ENCODE assay signal across 10 cellular contexts in genomic region chr1:38003261-38004250, GRCh38. TPM values are rescaled to one million over a fixed set of nuclear protein-coding genes. Genes with fewer than 3 reads are reported as not detected.
DNase-seq lines count a peak whose midpoint lies in the region; ATAC-seq, FAIRE-seq and TF ChIP-seq lines count a peak whose summit lies in the region.
"Had no signal": no experiment of that assay in that cellular context is flagged by ENCODE, and none has a peak within 500 bp of the region (broad histone marks: within the 10 kb centered on the region; RNA-seq: fewer than 3 reads in every experiment).

No MANE protein-coding gene starts in this region.

- DNase-seq in NCI-H82 (lab: John Stamatoyannopoulos, UW) (peak; percentile 35), NCI-H82 treated with DMSO at 0.1 percent for 48 hours (lab: John Stamatoyannopoulos, UW; ENCODE audit: unreplicated experiment) (no peak), GM10266 (ENCODE audit: extremely low spot score) (no peak), H54 (ENCODE audit: insufficient read length, low spot score) (no peak)
- no peak for DNase-seq in stimulated activated naive CD8-positive, alpha-beta T cell treated with anti-CD3 and anti-CD28 coated beads, Interleukin-15, amount 100 ng/mL, for 72 hours
- DNase-seq in stimulated activated naive CD4-positive, alpha-beta T cell treated with Interleukin-2 at 50 U/mL for 16 hours (lab: John Stamatoyannopoulos, UW), result no peak

- H3K36me3 ChIP-seq in iPS-18a (ENCODE audit: control insufficient read depth, low read depth, low read length), result peaks cover 6% of the 10 kb centered on the region

- peak overlapping the region; percentile 75 for H3K4me3 ChIP-seq in iPS-18a (ENCODE audit: low read length)

- peak overlapping the region; percentile 74 for H3K27ac Mint-ChIP-seq in activated T-helper 17 cell treated with anti-CD3 and anti-CD28 coated beads, Interleukin-2, amount 50 U/mL, for 72 hours
- H3K27ac Mint-ChIP-seq in stimulated activated naive CD8-positive, alpha-beta T cell treated with anti-CD3 and anti-CD28 coated beads, Interleukin-15, amount 100 ng/mL, for 72 hours, result peak overlapping the region; percentile 91 to 96

- H3K36me3 Mint-ChIP-seq in activated T-helper 17 cell treated with anti-CD3 and anti-CD28 coated beads, Interleukin-2, amount 50 U/mL, for 72 hours (ENCODE audit: low read depth), result peaks cover 16% of the 10 kb centered on the region

- peaks cover 47% of the 10 kb centered on the region for H3K4me1 ChIP-seq in iPS-18a (ENCODE audit: control insufficient read depth, low read depth, low read length)

- H3K4me1 Mint-ChIP-seq in activated T-helper 17 cell treated with anti-CD3 and anti-CD28 coated beads, Interleukin-2, amount 50 U/mL, for 72 hours, result peaks cover 18% of the 10 kb centered on the region
- H3K4me1 Mint-ChIP-seq in stimulated activated naive CD8-positive, alpha-beta T cell treated with anti-CD3 and anti-CD28 coated beads, Interleukin-15, amount 100 ng/mL, for 72 hours, result peaks cover 66% of the 10 kb centered on the region

- peaks cover 4% of the 10 kb centered on the region for H3K27me3 Mint-ChIP-seq in activated T-helper 17 cell treated with anti-CD3 and anti-CD28 coated beads, Interleukin-2, amount 50 U/mL, for 72 hours
- no peaks in the 10 kb centered on the region for H3K27me3 Mint-ChIP-seq in stimulated activated naive CD8-positive, alpha-beta T cell treated with anti-CD3 and anti-CD28 coated beads, Interleukin-15, amount 100 ng/mL, for 72 hours

- H3K9me3 Mint-ChIP-seq in activated T-helper 17 cell treated with anti-CD3 and anti-CD28 coated beads, Interleukin-2, amount 50 U/mL, for 72 hours, result no peaks in the 10 kb centered on the region
- no peaks in the 10 kb centered on the region for H3K9me3 Mint-ChIP-seq in stimulated activated naive CD8-positive, alpha-beta T cell treated with anti-CD3 and anti-CD28 coated beads, Interleukin-15, amount 100 ng/mL, for 72 hours

- H3K27me3 ChIP-seq in iPS-18a (ENCODE audit: control insufficient read depth, insufficient read depth, low read length), result peaks cover 8% of the 10 kb centered on the region

- TF ChIP-seq POLR2A in H54 (IDR thresholded peaks at IDR 0.05; ENCODE audit: low read depth, low read length), result no peak

- no peak overlapping the region for H3K27ac ChIP-seq in iPS-18a (ENCODE audit: low read length)

- ATAC-seq in activated T-helper 17 cell treated with anti-CD3 and anti-CD28 coated beads, Interleukin-2, amount 50 U/mL, for 72 hours (replicated peaks), result no peak
- ATAC-seq in stimulated activated naive CD8-positive, alpha-beta T cell treated with anti-CD3 and anti-CD28 coated beads, Interleukin-15, amount 100 ng/mL, for 72 hours, result no peak
- ATAC-seq: left colon had no signal

- no peak for TF ChIP-seq CTCF in GM10266 (IDR thresholded peaks at IDR 0.05; ENCODE audit: control insufficient read depth, insufficient read depth, low read depth, missing control alignments)

- H3K9me3 ChIP-seq in iPS-18a (ENCODE audit: control insufficient read depth, low read depth, low read length), result no peaks in the 10 kb centered on the region

- H3K4me3 Mint-ChIP-seq in activated T-helper 17 cell treated with anti-CD3 and anti-CD28 coated beads, Interleukin-2, amount 50 U/mL, for 72 hours, result peak overlapping the region; percentile 85
- H3K4me3 Mint-ChIP-seq in stimulated activated naive CD8-positive, alpha-beta T cell treated with anti-CD3 and anti-CD28 coated beads, Interleukin-15, amount 100 ng/mL, for 72 hours, result peak overlapping the region; percentile 87

- no peak for FAIRE-seq in H54 (lab: Jason Lieb, UNC)
- FAIRE-seq: A204.1 had no signal

- H3K9ac ChIP-seq in iPS-18a (ENCODE audit: low read length), result peak overlapping the region; percentile 52

RNA-seq across cellular contexts. Expression of gene FHL3, which starts 1.8 kb away (rescaled TPM):
- 10 to 100 TPM in 1 of 2 donors, 1 to 10 TPM in 1; 8.6 to 15.5 TPM for total RNA-seq in activated T-helper 17 cell treated with anti-CD3 and anti-CD28 coated beads, Interleukin-2, amount 50 U/mL, for 72 hours

RNA-seq across cellular contexts. Expression of gene UTP11, which starts 9.0 kb away (rescaled TPM):
- 10 to 100 TPM; 41.1 to 60.8 TPM for total RNA-seq in activated T-helper 17 cell treated with anti-CD3 and anti-CD28 coated beads, Interleukin-2, amount 50 U/mL, for 72 hours

RNA-seq across cellular contexts. Expression of gene SF3A3, which starts 13.7 kb away (rescaled TPM):
- 100 to 1,000 TPM in 1 of 2 donors, 10 to 100 TPM in 1; 77.5 to 129 TPM for total RNA-seq in activated T-helper 17 cell treated with anti-CD3 and anti-CD28 coated beads, Interleukin-2, amount 50 U/mL, for 72 hours

RNA-seq across cellular contexts. Expression of gene POU3F1, which starts 43.0 kb away (rescaled TPM):
- total RNA-seq in activated T-helper 17 cell treated with anti-CD3 and anti-CD28 coated beads, Interleukin-2, amount 50 U/mL, for 72 hours, result under 1 TPM; 0.11 TPM
- total RNA-seq: left colon had no signal

RNA-seq across cellular contexts. Expression of gene INPP5B, which starts 56.7 kb away (rescaled TPM):
- total RNA-seq in activated T-helper 17 cell treated with anti-CD3 and anti-CD28 coated beads, Interleukin-2, amount 50 U/mL, for 72 hours, result 10 to 100 TPM; 21.6 to 26.9 TPM
